13 cellular contexts compared by ENCODE assay signal in the genomic region with DNA sequence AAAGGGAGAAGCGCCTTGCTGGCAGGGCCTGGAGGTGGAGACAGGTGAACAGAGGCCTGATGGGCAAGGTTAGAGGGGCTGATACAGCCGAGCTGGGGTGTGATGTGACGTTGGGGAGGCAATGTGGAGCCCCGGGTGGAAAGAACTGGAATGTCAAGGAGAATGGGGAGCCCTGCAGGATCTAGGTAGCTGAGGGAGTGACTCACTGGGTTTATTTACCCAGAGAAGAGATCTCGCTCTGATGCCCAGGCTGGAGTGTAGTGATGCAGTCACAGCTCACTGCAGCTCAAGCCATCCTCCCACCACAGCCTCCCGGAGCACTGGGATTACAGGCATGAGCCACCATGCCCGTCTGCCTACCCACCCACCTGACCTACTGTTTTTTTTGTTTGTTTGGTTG. TPM values are rescaled to one million over a fixed set of nuclear protein-coding genes. Genes with fewer than 3 reads are reported as not detected.
DNase-seq lines count a peak whose midpoint lies in the region; ATAC-seq and TF ChIP-seq lines count a peak whose summit lies in the region.
"Had no signal": no experiment of that assay in that cellular context is flagged by ENCODE, and none has a peak within 500 bp of the region (broad histone marks: within the 10 kb centered on the region; RNA-seq: fewer than 3 reads in every experiment).

No MANE protein-coding gene starts in this region.

- H3K27ac Mint-ChIP-seq in activated CD4-positive, alpha-beta T cell treated with anti-CD3 and anti-CD28 coated beads, Interleukin-2, amount 10 ng/mL, durations not matched to agents 24 days and 14 days: no peak overlapping the region
- H3K27ac Mint-ChIP-seq in brain (peak overlapping the region in 4 of 5 experiments; percentile 9 to 68 (median 25)), nephron progenitor cell (peak overlapping the region; percentile 53)

- DNase-seq in activated CD4-positive, alpha-beta T cell treated with anti-CD3 and anti-CD28 coated beads, Interleukin-2, amount 10 ng/mL, durations not matched to agents 24 days and 14 days: no peak
- no peak for DNase-seq in activated CD4-positive, alpha-beta T cell treated with anti-CD3 and anti-CD28 coated beads, Interleukin-2, amount 50 U/mL, for 1 hour
- DNase-seq in HT-29 (ENCODE audit: low spot score) (peak; percentile 25), nephron progenitor cell (no peak), posterior vena cava (ENCODE audit: low spot score) (no peak)
- DNase-seq in activated CD8-positive, alpha-beta memory T cell treated with anti-CD3 and anti-CD28 coated beads, Interleukin-2, amount 50 U/mL, for 48 hours: no peak
- DNase-seq: DMS79, spleen, thyroid gland had no signal

- H3K9me3 Mint-ChIP-seq in activated CD4-positive, alpha-beta T cell treated with anti-CD3 and anti-CD28 coated beads, Interleukin-2, amount 10 ng/mL, durations not matched to agents 24 days and 14 days: no peaks in the 10 kb centered on the region
- H3K9me3 Mint-ChIP-seq in brain (peaks cover 0 to 4% (median 0%) of the 10 kb centered on the region in 5 experiments), nephron progenitor cell (no peaks in the 10 kb centered on the region)

- no peak for ATAC-seq in HG03108 (IDR thresholded peaks at IDR 0.05; ENCODE audit: unreplicated experiment)

- H3K4me3 Mint-ChIP-seq in activated CD4-positive, alpha-beta T cell treated with anti-CD3 and anti-CD28 coated beads, Interleukin-2, amount 10 ng/mL, durations not matched to agents 24 days and 14 days: peak overlapping the region; percentile 2
- H3K4me3 Mint-ChIP-seq in brain: peak overlapping the region; percentile 45 to 81 (median 63)
- H3K4me3 Mint-ChIP-seq in nephron progenitor cell: peak overlapping the region; percentile 61

- peaks cover 2% of the 10 kb centered on the region for H3K36me3 Mint-ChIP-seq in activated CD4-positive, alpha-beta T cell treated with anti-CD3 and anti-CD28 coated beads, Interleukin-2, amount 10 ng/mL, durations not matched to agents 24 days and 14 days (ENCODE audit: low read depth)
- no peaks in the 10 kb centered on the region for H3K36me3 Mint-ChIP-seq in brain
- H3K36me3 Mint-ChIP-seq in nephron progenitor cell (ENCODE audit: low read depth): no peaks in the 10 kb centered on the region

- TF ChIP-seq CTCF in brain (conservative IDR thresholded peaks at IDR 0.05) (no peak), nephron progenitor cell (IDR thresholded peaks at IDR 0.05) (no peak)

- H3K27me3 Mint-ChIP-seq in activated CD4-positive, alpha-beta T cell treated with anti-CD3 and anti-CD28 coated beads, Interleukin-2, amount 10 ng/mL, durations not matched to agents 24 days and 14 days: peaks cover 4% of the 10 kb centered on the region
- H3K27me3 Mint-ChIP-seq in brain (peaks cover 11% of the 10 kb centered on the region), nephron progenitor cell (ENCODE audit: low read depth, poor library complexity) (peaks cover 10% of the 10 kb centered on the region)

- intact Hi-C loops in activated CD4-positive, alpha-beta T cell treated with anti-CD3 and anti-CD28 coated beads, Interleukin-2, amount 10 ng/mL, durations not matched to agents 24 days and 14 days (cut with micrococcal nuclease): loop anchor here (10.0 kb wide), 1 partner anchor 194 kb away; no protein-coding TSS in a partner anchor
- intact Hi-C loops in posterior vena cava (cut with DNase I): no loop called here

- peaks cover 10% of the 10 kb centered on the region for H3K4me1 Mint-ChIP-seq in activated CD4-positive, alpha-beta T cell treated with anti-CD3 and anti-CD28 coated beads, Interleukin-2, amount 10 ng/mL, durations not matched to agents 24 days and 14 days
- H3K4me1 Mint-ChIP-seq in brain: peaks cover 36% of the 10 kb centered on the region
- peaks cover 61% of the 10 kb centered on the region for H3K4me1 Mint-ChIP-seq in nephron progenitor cell

RNA-seq across cellular contexts. Expression of a gene that starts 1.9 kb away (rescaled TPM):
- total RNA-seq in activated CD4-positive, alpha-beta T cell treated with anti-CD3 and anti-CD28 coated beads, Interleukin-2, amount 10 ng/mL, durations not matched to agents 24 days and 14 days: 76.2 and 77.0 TPM in 2 replicates
- 80.5 and 87.8 TPM in 2 replicates for total RNA-seq in HT-29 (2014; rRNA removed; shearing (Covaris generic))
- 278 TPM for polyA plus RNA-seq in brain (ENCODE audit: insufficient read depth, low read depth, low replicate concordance)
- 100 to 1,000 TPM; 443 to 468 TPM for total RNA-seq in posterior vena cava

RNA-seq across cellular contexts. Expression of a gene that starts 10.7 kb away (rescaled TPM):
- 0.98 and 1.2 TPM in 2 replicates for total RNA-seq in activated CD4-positive, alpha-beta T cell treated with anti-CD3 and anti-CD28 coated beads, Interleukin-2, amount 10 ng/mL, durations not matched to agents 24 days and 14 days
- not detected in 2 replicates for total RNA-seq in HT-29 (2014; rRNA removed; shearing (Covaris generic))
- polyA plus RNA-seq in brain (ENCODE audit: insufficient read depth, low read depth, low replicate concordance): not detected
- total RNA-seq in posterior vena cava: 1 to 10 TPM in 1 of 2 donors, under 1 TPM in 1; 0.56 to 2.0 TPM
- total RNA-seq: A172, thyroid gland had no signal
- polyA plus RNA-seq: adrenal gland, spleen had no signal

RNA-seq across cellular contexts. Expression of a gene that starts 36.5 kb away (rescaled TPM):
- total RNA-seq in activated CD4-positive, alpha-beta T cell treated with anti-CD3 and anti-CD28 coated beads, Interleukin-2, amount 10 ng/mL, durations not matched to agents 24 days and 14 days: 75.4 and 85.3 TPM in 2 replicates
- total RNA-seq in HT-29 (2014; rRNA removed; shearing (Covaris generic)): 30.2 and 33.7 TPM in 2 replicates
- 114 TPM for polyA plus RNA-seq in brain (ENCODE audit: insufficient read depth, low read depth, low replicate concordance)
- total RNA-seq in posterior vena cava: 10 to 100 TPM; 42.8 to 47.5 TPM

Comparison
In these comparisons a context has a peak if more than half of its experiments do, and no peak if none do; other contexts are left out.
1. H3K4me3 Mint-ChIP-seq: peak in every context shown above with its lines; median percentile 63 in brain; 61 in nephron progenitor cell; 2 in activated CD4-positive, alpha-beta T cell treated with anti-CD3 and anti-CD28 coated beads, Interleukin-2, amount 10 ng/mL, durations not matched to agents 24 days and 14 days.